ENCODE assay signal across 15 cellular contexts in genomic region chr2:46249654-46250053, GRCh38. TPM values are rescaled to one million over a fixed set of nuclear protein-coding genes. Genes with fewer than 3 reads are reported as not detected.
DNase-seq lines count a peak whose midpoint lies in the region; ATAC-seq and TF ChIP-seq lines count a peak whose summit lies in the region.
"Had no signal": no experiment of that assay in that cellular context is flagged by ENCODE, and none has a peak within 500 bp of the region (broad histone marks: within the 10 kb centered on the region; RNA-seq: fewer than 3 reads in every experiment).

No MANE protein-coding gene starts in this region.

- TF ChIP-seq CTCF in OCI-LY7 (conservative IDR thresholded peaks at IDR 0.05; ENCODE audit: low read length) (0 out of 2 replicates have a peak, but pooled peaks have one; percentile 13), WI38 (IDR thresholded peaks at IDR 0.05; ENCODE audit: low read depth, low read length) (0 out of 2 replicates have a peak, but pooled peaks have one; percentile 4), endothelial cell (IDR thresholded peaks at IDR 0.05; ENCODE audit: unreplicated experiment) (peak; percentile 38), progenitor cell of endocrine pancreas (IDR thresholded peaks at IDR 0.05; ENCODE audit: unreplicated experiment) (peak; percentile 8)

- H3K4me3 ChIP-seq in OCI-LY7 (ENCODE audit: low read depth, low read length, poor library complexity, severe bottlenecking) (no peak overlapping the region), WI38 (ENCODE audit: low read depth, low read length) (no peak overlapping the region)
- H3K4me3 ChIP-seq: BLaER1 treated with 17β-estradiol and CSF1 and Interleukin-3, amounts not matched to agents 10 nM and 100 nM; GM12878 had no signal

- no TSS peak for BruUV-seq in OCI-LY7 (replicated peaks; lab: Mats Ljungman, UMichigan)

- H2AFZ ChIP-seq in OCI-LY7 (ENCODE audit: low read length), result no peak overlapping the region

- H3K9me2 ChIP-seq in OCI-LY7 (ENCODE audit: insufficient read depth, low read length), result no peaks in the 10 kb centered on the region

- POLR2A ChIA-PET in OCI-LY7 (lab: Charles Lee), result no interaction called here

- H3K36me3 Mint-ChIP-seq in endothelial cell (ENCODE audit: low read depth, unreplicated experiment) (no peaks in the 10 kb centered on the region), progenitor cell of endocrine pancreas (ENCODE audit: insufficient read depth) (no peaks in the 10 kb centered on the region)
- H3K36me3 Mint-ChIP-seq: CD8-positive, alpha-beta T cell had no signal

- no peaks in the 10 kb centered on the region for H4K20me1 ChIP-seq in OCI-LY7 (ENCODE audit: insufficient read depth, low read length)
- H4K20me1 ChIP-seq: BLaER1 treated with 17β-estradiol and CSF1 and Interleukin-3, amounts not matched to agents 10 nM and 100 nM had no signal

- H3K36me3 ChIP-seq in OCI-LY7 (ENCODE audit: insufficient read depth, low read length), result no peaks in the 10 kb centered on the region
- H3K36me3 ChIP-seq: BLaER1 treated with 17β-estradiol and CSF1 and Interleukin-3, amounts not matched to agents 10 nM and 100 nM had no signal

- in situ Hi-C loops in G401 (cut with HindIII; ENCODE audit: low sequenced_read_pairs), result no loop called here

- no peaks in the 10 kb centered on the region for H3K9me3 ChIP-seq in OCI-LY7 (ENCODE audit: low read length)

- H3K27ac ChIP-seq in OCI-LY7 (ENCODE audit: low read depth, low read length, poor library complexity, severe bottlenecking), result no peak overlapping the region
- H3K27ac ChIP-seq: BLaER1 treated with 17β-estradiol and CSF1 and Interleukin-3, amounts not matched to agents 10 nM and 100 nM; HL-60 had no signal

- CTCF ChIA-PET in OCI-LY7 (lab: Charles Lee; ENCODE audit: unreplicated experiment), result no interaction called here

- H3K9me3 Mint-ChIP-seq in endothelial cell (ENCODE audit: unreplicated experiment) (no peaks in the 10 kb centered on the region), progenitor cell of endocrine pancreas (ENCODE audit: low read depth) (peaks cover 4% of the 10 kb centered on the region)
- H3K9me3 Mint-ChIP-seq: CD8-positive, alpha-beta T cell had no signal

- H3K4me3 Mint-ChIP-seq in endothelial cell (ENCODE audit: unreplicated experiment), result no peak overlapping the region
- no peak overlapping the region for H3K4me3 Mint-ChIP-seq in progenitor cell of endocrine pancreas (ENCODE audit: low read depth)
- H3K4me3 Mint-ChIP-seq: B cell; CD8-positive, alpha-beta T cell; H9 had no signal

- DNase-seq in OCI-LY7 (ENCODE audit: low spot score), result no peak
- DNase-seq in endothelial cell (ENCODE audit: low spot score), result no peak
- DNase-seq in progenitor cell of endocrine pancreas (ENCODE audit: low spot score, unreplicated experiment), result no peak
- DNase-seq in G401 (ENCODE audit: low spot score), result no peak
- DNase-seq in NOMO-1 treated with dmso at 0.1 percent for 144 hours (lab: John Stamatoyannopoulos, UW; ENCODE audit: unreplicated experiment), result no peak
- DNase-seq: Calu3; CD8-positive, alpha-beta T cell; DMS79 treated with DMSO at 0.1 percent for 48 hours; H9 had no signal

- H3K4me1 ChIP-seq in OCI-LY7 (ENCODE audit: insufficient read depth, low read length, poor library complexity, severe bottlenecking), result no peaks in the 10 kb centered on the region

- H3K27ac Mint-ChIP-seq in endothelial cell (ENCODE audit: unreplicated experiment) (no peak overlapping the region), progenitor cell of endocrine pancreas (no peak overlapping the region)
- H3K27ac Mint-ChIP-seq: B cell; CD8-positive, alpha-beta T cell; H9 had no signal

- ATAC-seq in HG03097 (IDR thresholded peaks at IDR 0.05; ENCODE audit: low FRiP score, unreplicated experiment), result no peak
- ATAC-seq: CD8-positive, alpha-beta T cell; GM12878 had no signal

- peaks cover 3% of the 10 kb centered on the region for H3K4me1 Mint-ChIP-seq in endothelial cell (ENCODE audit: unreplicated experiment)
- H3K4me1 Mint-ChIP-seq in progenitor cell of endocrine pancreas (ENCODE audit: low read depth), result no peaks in the 10 kb centered on the region
- H3K4me1 Mint-ChIP-seq: B cell had no signal

- H3K4me2 ChIP-seq in OCI-LY7 (ENCODE audit: low read length), result no peak overlapping the region
- H3K4me2 ChIP-seq: BLaER1 treated with 17β-estradiol and CSF1 and Interleukin-3, amounts not matched to agents 10 nM and 100 nM had no signal

- intact Hi-C loops in OCI-LY7 (cut with micrococcal nuclease; ENCODE audit: unreplicated experiment), result no loop called here

- H3K27me3 Mint-ChIP-seq in endothelial cell (ENCODE audit: unreplicated experiment) (no peaks in the 10 kb centered on the region), progenitor cell of endocrine pancreas (peaks cover 9% of the 10 kb centered on the region)

- no peaks in the 10 kb centered on the region for H3K79me2 ChIP-seq in OCI-LY7 (ENCODE audit: insufficient read depth, low read depth, low read length)

RNA-seq across cellular contexts. Expression of gene EPAS1, which starts 47.6 kb away (rescaled TPM):
- total RNA-seq in OCI-LY7 (2014; rRNA removed; shearing (Covaris generic)), result not detected in 2 replicates
- total RNA-seq in OCI-LY7 (2022) (0.74 TPM in 1 of 2 replicates, not detected in the other), endothelial cell (ENCODE audit: unreplicated experiment) (280 TPM), progenitor cell of endocrine pancreas (5.1 and 5.9 TPM in 2 replicates)
- 0.03 TPM in 1 of 2 replicates, not detected in the other for total RNA-seq in G401 (2014; rRNA removed; shearing (Covaris generic))

Comparison
In these comparisons a context has a peak if more than half of its experiments do, and no peak if none do; other contexts are left out.
1. RNA of gene EPAS1, which starts 47.6 kb away (total RNA-seq): 280 TPM in endothelial cell (single experiment); 5.1 to 5.9 TPM in progenitor cell of endocrine pancreas, 0.74 TPM in OCI-LY7 and 0.03 TPM in G401; every median in the first group is over 10 times any median in the second.
2. Peak in every context shown above with its lines, with median percentiles within 50 percentile points of each other: CTCF ChIP-seq.